In the genomic region with DNA sequence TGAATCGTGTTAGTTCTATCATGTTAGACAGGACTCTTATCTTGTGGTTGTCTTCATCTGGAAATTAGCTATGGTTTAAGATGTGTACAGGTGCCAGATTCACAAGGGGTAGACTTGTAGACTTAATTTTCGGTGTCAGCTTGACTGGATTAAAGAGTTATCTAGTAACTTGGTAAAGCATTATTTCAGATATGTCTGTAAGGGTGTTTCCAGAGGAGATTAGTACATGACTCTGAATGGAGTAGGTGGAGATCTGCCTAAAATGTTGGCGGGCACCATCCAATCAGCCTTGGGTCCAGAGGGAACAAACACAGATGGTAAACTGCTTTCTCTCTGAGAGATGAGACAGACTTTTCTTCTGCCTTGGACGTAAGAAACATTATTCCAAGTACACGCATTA, we compare ENCODE assay signal across 16 cellular contexts.
DNase-seq lines count a peak whose midpoint lies in the region; ATAC-seq and TF ChIP-seq lines count a peak whose summit lies in the region.
"Had no signal": no experiment of that assay in that cellular context is flagged by ENCODE, and none has a peak within 500 bp of the region (broad histone marks: within the 10 kb centered on the region; RNA-seq: fewer than 3 reads in every experiment).

No MANE protein-coding gene starts in this region.

- no peak for TF ChIP-seq RAD21 in IMR-90 (IDR thresholded peaks at IDR 0.05; ENCODE audit: low read length)

- H2AFZ ChIP-seq in IMR-90 (replicated peaks; ENCODE audit: low read length, poor library complexity) (no peak overlapping the region), mesenchymal stem cell (ENCODE audit: low read depth, low read length) (no peak overlapping the region)
- H2AFZ ChIP-seq: PC-9 had no signal

- in situ Hi-C loops in IMR-90 (cut with MboI; ENCODE audit: low sequenced_read_pairs) (no loop called here), astrocyte of the cerebellum (cut with HindIII; ENCODE audit: low sequenced_read_pairs) (no loop called here)

- H3K27me3 ChIP-seq in IMR-90 (ENCODE audit: control insufficient read depth, insufficient read depth, low read length) = no peaks in the 10 kb centered on the region
- no peaks in the 10 kb centered on the region for H3K27me3 ChIP-seq in mesenchymal stem cell (ENCODE audit: control insufficient read depth in 1 of 2, insufficient read depth in 1 of 2, low read length in 2 of 2)
- H3K27me3 ChIP-seq in right atrium auricular region = no peaks in the 10 kb centered on the region
- H3K27me3 ChIP-seq in testis = no peaks in the 10 kb centered on the region
- H3K27me3 ChIP-seq: BE2C had no signal

- peak overlapping the region in 1 of 2 experiments; percentile 14 for H2BK12ac ChIP-seq in mesenchymal stem cell (ENCODE audit: low read length in 2 of 2)

- no peak overlapping the region for H3K23ac ChIP-seq in IMR-90 (ENCODE audit: low read depth, low read length)
- H3K23ac ChIP-seq in mesenchymal stem cell (ENCODE audit: low read length in 2 of 2) = no peak overlapping the region

- TF ChIP-seq POLR2A in IMR-90 (IDR thresholded peaks at IDR 0.05; ENCODE audit: low read depth, low read length) (no peak), testis (IDR thresholded peaks at IDR 0.05) (no peak)

- peak overlapping the region; percentile 53 to 85; a peak in 2 of 4 replicates for H4K8ac ChIP-seq in IMR-90 (ENCODE audit: low read depth in 2 of 2, low read length in 2 of 2)
- H4K8ac ChIP-seq in mesenchymal stem cell (ENCODE audit: low read length) = peak overlapping the region; percentile 27

- no peak overlapping the region for H4K5ac ChIP-seq in IMR-90 (ENCODE audit: low read depth, low read length)

- H3K4me3 ChIP-seq in IMR-90 (ENCODE audit: insufficient read depth, low read depth, low read length) = no peak overlapping the region
- H3K4me3 ChIP-seq in astrocyte of the cerebellum (ENCODE audit: low read depth, low read length) = no peak overlapping the region
- no peak overlapping the region for H3K4me3 ChIP-seq in mesenchymal stem cell (ENCODE audit: insufficient read depth in 1 of 2, low read depth in 1 of 2, low read length in 2 of 2)
- no peak overlapping the region for H3K4me3 ChIP-seq in right atrium auricular region
- no peak overlapping the region for H3K4me3 ChIP-seq in testis
- H3K4me3 ChIP-seq: PC-9, SK-N-MC had no signal

- H3K14ac ChIP-seq in IMR-90 (replicated peaks; ENCODE audit: low read depth, low read length) (peak overlapping the region; percentile 99; the same call in 1 of the 2 replicates), mesenchymal stem cell (ENCODE audit: low read length in 2 of 2) (no peak overlapping the region)

- H2BK15ac ChIP-seq in IMR-90 (ENCODE audit: low read depth, low read length) = no peak overlapping the region
- no peak overlapping the region for H2BK15ac ChIP-seq in mesenchymal stem cell (ENCODE audit: low read depth, poor library complexity, severe bottlenecking)

- dilution Hi-C loops in IMR-90 (cut with HindIII; ENCODE audit: low sequenced_read_pairs, unreplicated experiment) = no loop called here

- H3K9me3 ChIP-seq in IMR-90 (ENCODE audit: control insufficient read depth, insufficient read depth, low read length) (no peaks in the 10 kb centered on the region), mesenchymal stem cell (ENCODE audit: control insufficient read depth, low read length) (no peaks in the 10 kb centered on the region), right atrium auricular region (no peaks in the 10 kb centered on the region), testis (no peaks in the 10 kb centered on the region)
- H3K9me3 ChIP-seq: BE2C had no signal

- H3K4me1 ChIP-seq in IMR-90 (ENCODE audit: control insufficient read depth, insufficient read depth, low read length) = peaks cover 6% of the 10 kb centered on the region
- H3K4me1 ChIP-seq in mesenchymal stem cell (ENCODE audit: control insufficient read depth, insufficient read depth, low read depth, low read length) = peaks cover 5% of the 10 kb centered on the region
- no peaks in the 10 kb centered on the region for H3K4me1 ChIP-seq in right atrium auricular region
- H3K4me1 ChIP-seq in testis = no peaks in the 10 kb centered on the region

- H3K36me3 ChIP-seq in IMR-90 (ENCODE audit: control insufficient read depth, insufficient read depth, low read length) (no peaks in the 10 kb centered on the region), mesenchymal stem cell (ENCODE audit: control insufficient read depth in 1 of 2, insufficient read depth in 2 of 2, low read depth in 1 of 2, low read length in 2 of 2) (no peaks in the 10 kb centered on the region), right atrium auricular region (no peaks in the 10 kb centered on the region), testis (ENCODE audit: low read depth, missing control alignments) (no peaks in the 10 kb centered on the region)
- H3K36me3 ChIP-seq: BE2C had no signal

- peaks cover 0 to 7% of the 10 kb centered on the region in 2 experiments; a peak in 1 of 4 replicates for H3K79me1 ChIP-seq in IMR-90 (ENCODE audit: low read depth in 1 of 2, low read length in 2 of 2)
- H3K79me1 ChIP-seq in mesenchymal stem cell (replicated peaks; ENCODE audit: low read length, poor library complexity, severe bottlenecking) = peaks cover 4% of the 10 kb centered on the region

- H2BK5ac ChIP-seq in IMR-90 (ENCODE audit: low read depth, low read length, poor library complexity, severe bottlenecking) = no peak overlapping the region
- H2BK5ac ChIP-seq in mesenchymal stem cell (ENCODE audit: low read depth, low read length, poor library complexity, severe bottlenecking) = no peak overlapping the region

- no peaks in the 10 kb centered on the region for H4K20me1 ChIP-seq in IMR-90 (ENCODE audit: insufficient read depth, low read length)

- WGBS in IMR-90 (ENCODE audit: extremely low coverage in 2 of 2, insufficient read length in 1 of 2), 2 experiments = 100% methylated on average over 2 of the region's 5 CpGs; no CpG with 5 or more reads in 1 of the 2 experiments
- WGBS in mesenchymal stem cell = 97% methylated on average over 3 of the region's 5 CpGs
- 85 to 89% methylated on average over 5 of the region's 5 CpGs for WGBS in testis, 2 donors

- H2AK9ac ChIP-seq in IMR-90 (replicated peaks; ENCODE audit: low read depth, low read length, poor library complexity) = no peak overlapping the region

- no peak overlapping the region for H2BK20ac ChIP-seq in IMR-90 (ENCODE audit: low read depth, low read length)

- H3K18ac ChIP-seq in IMR-90 (ENCODE audit: low read depth, low read length) (no peak overlapping the region), mesenchymal stem cell (ENCODE audit: low read depth in 1 of 2, low read length in 2 of 2) (no peak overlapping the region)

- no peak overlapping the region for H3K27ac ChIP-seq in IMR-90 (ENCODE audit: insufficient read depth, low read length)
- no peak overlapping the region for H3K27ac ChIP-seq in mesenchymal stem cell (ENCODE audit: low read length, poor library complexity, severe bottlenecking)
- H3K27ac ChIP-seq in right atrium auricular region = no peak overlapping the region
- H3K27ac ChIP-seq in testis = no peak overlapping the region
- H3K27ac ChIP-seq: PC-9, RWPE1, SK-N-MC had no signal

- H3K9ac ChIP-seq in IMR-90 (ENCODE audit: low read depth, low read length) (no peak overlapping the region), mesenchymal stem cell (ENCODE audit: low read length) (no peak overlapping the region)

- no peak overlapping the region for H4K91ac ChIP-seq in IMR-90 (ENCODE audit: insufficient read depth, low read depth, low read length)
- no peak overlapping the region for H4K91ac ChIP-seq in mesenchymal stem cell (ENCODE audit: low read length)

- H3K4ac ChIP-seq in IMR-90 (ENCODE audit: low read depth, low read length) (peak overlapping the region; percentile 94; the same call in 1 of the 2 replicates), mesenchymal stem cell (ENCODE audit: low read depth in 1 of 2, low read length in 2 of 2) (no peak overlapping the region)

- H3K9me1 ChIP-seq in IMR-90 (ENCODE audit: insufficient read depth, low read length) = peaks cover 4% of the 10 kb centered on the region

- intact Hi-C loops in IMR-90 (cut with micrococcal nuclease) (no loop called here), testis (cut with DNase I; ENCODE audit: low total_unique reads) (no loop called here)

- H2AK5ac ChIP-seq in IMR-90 (ENCODE audit: low read depth, low read length) (peak overlapping the region; percentile 64; the same call in 1 of the 2 replicates), mesenchymal stem cell (ENCODE audit: low read length, severe bottlenecking) (no peak overlapping the region)

- POLR2A ChIA-PET in IMR-90 (lab: Charles Lee; ENCODE audit: unreplicated experiment) = no interaction called here

- CTCF ChIA-PET in IMR-90 (lab: Yijun Ruan, JAX) = no interaction called here

- no TSS peak for BruUV-seq in IMR-90 (replicated peaks; lab: Mats Ljungman, UMichigan)

- H2BK120ac ChIP-seq in IMR-90 (ENCODE audit: low read depth, low read length) (no peak overlapping the region), mesenchymal stem cell (ENCODE audit: low read depth, low read length) (no peak overlapping the region)

- TF ChIP-seq CTCF in IMR-90 (conservative IDR thresholded peaks at IDR 0.05; ENCODE audit: low read depth, low read length) (no peak), astrocyte of the cerebellum (IDR thresholded peaks at IDR 0.05; ENCODE audit: low read depth, low read length, missing control alignments) (no peak), right atrium auricular region (IDR thresholded peaks at IDR 0.05) (no peak), testis (IDR thresholded peaks at IDR 0.05) (no peak)

- no peak overlapping the region for H3K56ac ChIP-seq in IMR-90 (ENCODE audit: extremely low read depth, insufficient read depth, low read length)

- DNase-seq in Ammon's horn (ENCODE audit: low spot score) (peak; percentile 32), IMR-90 (no peak), astrocyte of the cerebellum (ENCODE audit: low read depth) (peak; percentile 6), mesenchymal stem cell (no peak), right atrium auricular region (ENCODE audit: low spot score) (no peak), testis (no peak), AG08396 (ENCODE audit: low spot score) (no peak)
- no peak for DNase-seq in stimulated activated naive CD4-positive, alpha-beta T cell treated with Interleukin-2 at 50 U/mL for 16 hours (lab: John Stamatoyannopoulos, UW)
- DNase-seq: BE2C, Karpas-422, NCI-H1694 treated with DMSO at 0.1 percent for 48 hours, NCI-H2171 treated with DMSO at 0.1 percent for 48 hours, PC-9, SHP77 treated with DMSO at 0.1 percent for 48 hours had no signal

- ATAC-seq in IMR-90 (ENCODE audit: low read depth) = no peak

- H3K4me2 ChIP-seq in IMR-90 (ENCODE audit: low read depth, low read length) (no peak overlapping the region), mesenchymal stem cell (ENCODE audit: low read length, poor library complexity, severe bottlenecking) (no peak overlapping the region)
- H3K4me2 ChIP-seq: PC-9 had no signal

TF ChIP-seq in IMR-90, 13 proteins besides CTCF, POLR2A, EP300 and RAD21 (continues in another document):
- TF ChIP-seq RCOR1 (IDR thresholded peaks at IDR 0.05; ENCODE audit: insufficient replicate concordance, low read length) = no peak
- no peak for TF ChIP-seq MAZ (IDR thresholded peaks at IDR 0.05; ENCODE audit: borderline replicate concordance, low read depth, low read length)

Comparison
In these comparisons a context has a peak if more than half of its experiments do, and no peak if none do; other contexts are left out.
1. DNase-seq: peak in Ammon's horn (single experiment) and astrocyte of the cerebellum (single experiment); none in IMR-90 (single experiment), mesenchymal stem cell (single experiment), right atrium auricular region (single experiment), stimulated activated naive CD4-positive, alpha-beta T cell treated with Interleukin-2 at 50 U/mL for 16 hours (single experiment), testis (single experiment) and AG08396 (single experiment).